8 cellular contexts compared by ENCODE assay signal in genomic region chr2:20666364-20667150, GRCh38. TPM values are rescaled to one million over a fixed set of nuclear protein-coding genes. Genes with fewer than 3 reads are reported as not detected.
DNase-seq lines count a peak whose midpoint lies in the region; ATAC-seq and TF ChIP-seq lines count a peak whose summit lies in the region.

Gene GDF7, plus strand, starts transcription at chr2:20667144. Its CDS starts 96 bp downstream, at chr2:20667240.

- peak within 1 kb of the TSS; percentile 37; the same call in 1 of the 2 replicates for H3K27ac ChIP-seq in HEK293 (ENCODE audit: extremely low read depth, low read depth, low read length)
- no peak within 1 kb of the TSS for H3K27ac ChIP-seq in right cardiac atrium (ENCODE audit: low read length)

- DNase-seq in Calu3: no peak
- no peak for DNase-seq in activated T-helper 2 cell treated with anti-CD3 and anti-CD28 coated beads, Interferon-gamma antibody, Interleukin-2, Interleukin-4, amounts not matched to agents 10 μg/mL and 5 μg/mL and 100 μg/mL, durations not matched to agents 14 hours and 24 hours and 36 hours (ENCODE audit: low spot score)
- DNase-seq in right cardiac atrium: peak; percentile 60 to 80 (median 77)
- no peak for DNase-seq in skeletal muscle cell (ENCODE audit: low read depth)
- no peak for DNase-seq in NCI-H2107 treated with DMSO at 0.1 percent for 48 hours (lab: John Stamatoyannopoulos, UW; ENCODE audit: unreplicated experiment)
- no peak for DNase-seq in NCI-H1436 treated with DMSO at 0.1 percent for 48 hours (lab: John Stamatoyannopoulos, UW)

- H3K4me3 ChIP-seq in HEK293 (ENCODE audit: low read depth, low read length): peak within 1 kb of the TSS; percentile 49
- peak within 1 kb of the TSS; percentile 58 for H3K4me3 ChIP-seq in right cardiac atrium (ENCODE audit: low read length)
- peak within 1 kb of the TSS; percentile 42 for H3K4me3 ChIP-seq in skeletal muscle cell (ENCODE audit: low read depth, low read length)

- H3K4me3 Mint-ChIP-seq in Calu3 (ENCODE audit: low read depth, unreplicated experiment): peak within 1 kb of the TSS; percentile 69
- H3K4me3 Mint-ChIP-seq in activated T-helper 2 cell treated with anti-CD3 and anti-CD28 coated beads, Interferon-gamma antibody, Interleukin-2, Interleukin-4, amounts not matched to agents 10 μg/mL and 5 μg/mL and 100 μg/mL, durations not matched to agents 14 hours and 24 hours and 36 hours (ENCODE audit: low read depth): peak within 1 kb of the TSS; percentile 55

- POLR2A ChIA-PET in HEK293 (lab: Yijun Ruan, JAX): interaction anchor here (1.4 to 1.8 kb wide), 2 partner anchors 15 to 220 kb away, joined by 6 to 7 read pairs; partner anchors contain the start of genes HS1BP3 and RHOB

- CTCF ChIA-PET in Calu3 (lab: Charles Lee): interaction anchor here (0.6 to 1.7 kb wide), 7 partner anchors 10 to 204 kb away, joined by 3 to 7 read pairs (median 4); partner anchors contain the start of gene HS1BP3
- CTCF ChIA-PET in HEK293 (lab: Yijun Ruan, JAX): interaction anchor here (0.6 to 1.6 kb wide), 9 partner anchors 9 to 451 kb away, joined by 3 to 13 read pairs (median 5); partner anchors contain the start of gene HS1BP3

- no peaks in the 10 kb centered on the region for H3K9me3 Mint-ChIP-seq in Calu3 (ENCODE audit: low read depth, unreplicated experiment)
- H3K9me3 Mint-ChIP-seq in activated T-helper 2 cell treated with anti-CD3 and anti-CD28 coated beads, Interferon-gamma antibody, Interleukin-2, Interleukin-4, amounts not matched to agents 10 μg/mL and 5 μg/mL and 100 μg/mL, durations not matched to agents 14 hours and 24 hours and 36 hours: no peaks in the 10 kb centered on the region

- peaks cover 0 to 21% of the 10 kb centered on the region in 2 experiments; a peak in 1 of 3 replicates for H3K36me3 ChIP-seq in HEK293 (ENCODE audit: control insufficient read depth in 2 of 2, insufficient read depth in 1 of 2, low read length in 2 of 2)

- H3K4me1 Mint-ChIP-seq in Calu3 (ENCODE audit: low read depth, unreplicated experiment): peaks cover 20% of the 10 kb centered on the region
- H3K4me1 Mint-ChIP-seq in activated T-helper 2 cell treated with anti-CD3 and anti-CD28 coated beads, Interferon-gamma antibody, Interleukin-2, Interleukin-4, amounts not matched to agents 10 μg/mL and 5 μg/mL and 100 μg/mL, durations not matched to agents 14 hours and 24 hours and 36 hours (ENCODE audit: low read depth): no peaks in the 10 kb centered on the region

- H3K4me1 ChIP-seq in HEK293 (ENCODE audit: control insufficient read depth, insufficient read depth, low read length): no peaks in the 10 kb centered on the region
- peaks cover 4% of the 10 kb centered on the region for H3K4me1 ChIP-seq in right cardiac atrium (ENCODE audit: control insufficient read depth, insufficient read depth, low read length)

- intact Hi-C loops in Calu3 (cut with micrococcal nuclease; ENCODE audit: unreplicated experiment): no loop called here
- intact Hi-C loops in activated T-helper 2 cell treated with anti-CD3 and anti-CD28 coated beads, Interferon-gamma antibody, Interleukin-2, Interleukin-4, amounts not matched to agents 10 μg/mL and 5 μg/mL and 100 μg/mL, durations not matched to agents 14 hours and 24 hours and 36 hours (cut with micrococcal nuclease): loop anchor here (5.0 to 10.0 kb wide), 2 partner anchors 448 to 1314 kb away; no protein-coding TSS in a partner anchor
- intact Hi-C loops in right cardiac atrium (cut with DNase I): loop anchor here in 1 of 4 donors (10.0 kb wide), 1 partner anchor 448 kb away; no protein-coding TSS in a partner anchor

- ATAC-seq in right cardiac atrium (peak; percentile 61 to 80), HG03108 (IDR thresholded peaks at IDR 0.05; ENCODE audit: unreplicated experiment) (no peak)

- TF ChIP-seq CTCF in Calu3 (IDR thresholded peaks at IDR 0.05; ENCODE audit: unreplicated experiment) (peak; percentile 23), HEK293 (tag by site-specific recombination; IDR thresholded peaks at IDR 0.05) (peak; percentile 67)

- no TSS peak for BruUV-seq in Calu3 (replicated peaks; lab: Mats Ljungman, UMichigan)

- no peaks in the 10 kb centered on the region for H3K9me3 ChIP-seq in HEK293 (ENCODE audit: control insufficient read depth, insufficient read depth, low read depth, low read length)
- no peaks in the 10 kb centered on the region for H3K9me3 ChIP-seq in right cardiac atrium (ENCODE audit: control insufficient read depth, low read length)

- no peak within 1 kb of the TSS for H3K27ac Mint-ChIP-seq in Calu3 (ENCODE audit: unreplicated experiment)
- no peak within 1 kb of the TSS for H3K27ac Mint-ChIP-seq in activated T-helper 2 cell treated with anti-CD3 and anti-CD28 coated beads, Interferon-gamma antibody, Interleukin-2, Interleukin-4, amounts not matched to agents 10 μg/mL and 5 μg/mL and 100 μg/mL, durations not matched to agents 14 hours and 24 hours and 36 hours

- H3K27me3 Mint-ChIP-seq in Calu3 (ENCODE audit: unreplicated experiment): peaks cover 67% of the 10 kb centered on the region
- peaks cover 64% of the 10 kb centered on the region for H3K27me3 Mint-ChIP-seq in activated T-helper 2 cell treated with anti-CD3 and anti-CD28 coated beads, Interferon-gamma antibody, Interleukin-2, Interleukin-4, amounts not matched to agents 10 μg/mL and 5 μg/mL and 100 μg/mL, durations not matched to agents 14 hours and 24 hours and 36 hours (ENCODE audit: low read depth)

- no peaks in the 10 kb centered on the region for H3K36me3 Mint-ChIP-seq in Calu3 (ENCODE audit: insufficient read depth, unreplicated experiment)
- H3K36me3 Mint-ChIP-seq in activated T-helper 2 cell treated with anti-CD3 and anti-CD28 coated beads, Interferon-gamma antibody, Interleukin-2, Interleukin-4, amounts not matched to agents 10 μg/mL and 5 μg/mL and 100 μg/mL, durations not matched to agents 14 hours and 24 hours and 36 hours (ENCODE audit: low read depth): no peaks in the 10 kb centered on the region

- H3K27me3 ChIP-seq in right cardiac atrium (ENCODE audit: control insufficient read depth, insufficient read depth): no peaks in the 10 kb centered on the region

- 1% methylated on average over 80 of the region's 80 CpGs for WGBS in right cardiac atrium

TF ChIP-seq in HEK293, 187 proteins besides CTCF, POLR2A, EP300 and RAD21 (continues in another document):
- peak; percentile 85 for TF ChIP-seq ZFHX2 (tag by site-specific recombination; conservative IDR thresholded peaks at IDR 0.05)
- TF ChIP-seq ZNF184 (tag by site-specific recombination; IDR thresholded peaks at IDR 0.05): no peak
- TF ChIP-seq SCRT2 (tag by site-specific recombination; IDR thresholded peaks at IDR 0.05): no peak
- peak; percentile 73 for TF ChIP-seq PATZ1 (tag by site-specific recombination; IDR thresholded peaks at IDR 0.05)
- TF ChIP-seq ZBTB20 (tag by site-specific recombination; IDR thresholded peaks at IDR 0.05): peak; percentile 51; the same call in 1 of the 2 replicates
- no peak for TF ChIP-seq ZNF10 (tag by site-specific recombination; IDR thresholded peaks at IDR 0.05)
- TF ChIP-seq ZNF23 (tag by site-specific recombination; IDR thresholded peaks at IDR 0.05; ENCODE audit: borderline replicate concordance): no peak
- peak; percentile 77 for TF ChIP-seq SP2 (tag by site-specific recombination; IDR thresholded peaks at IDR 0.05)
- no peak for TF ChIP-seq ZBTB44 (tag by site-specific recombination; IDR thresholded peaks at IDR 0.05)
- no peak for TF ChIP-seq YY1 (tag by site-specific recombination; IDR thresholded peaks at IDR 0.05)
- TF ChIP-seq ZIC2 (tag by site-specific recombination; IDR thresholded peaks at IDR 0.05): peak; percentile 40; the same call in 1 of the 2 replicates
- TF ChIP-seq ZBTB8A (tag by site-specific recombination; IDR thresholded peaks at IDR 0.05): peak; percentile 72

RNA-seq across cellular contexts. Expression of gene GDF7, which starts in this region (rescaled TPM):
- total RNA-seq in Calu3 (2022) (not detected in 2 replicates), right cardiac atrium (under 1 TPM; 0.26 to 0.79 (median 0.60) TPM)
- 0.05 and 0.11 TPM in 2 replicates for total RNA-seq in activated T-helper 2 cell treated with anti-CD3 and anti-CD28 coated beads, Interferon-gamma antibody, Interleukin-2, Interleukin-4, amounts not matched to agents 10 μg/mL and 5 μg/mL and 100 μg/mL, durations not matched to agents 14 hours and 24 hours and 36 hours
- 0.25 TPM for polyA plus RNA-seq in right cardiac atrium

Comparison
In these comparisons a context has a peak if more than half of its experiments do, and no peak if none do; other contexts are left out.
1. Peak in DNase-seq, ATAC-seq and H3K4me3 ChIP-seq in right cardiac atrium; RNA of the gene not detected or under 1 TPM.